1 cellular context compared by ENCODE assay signal in the genomic region with DNA sequence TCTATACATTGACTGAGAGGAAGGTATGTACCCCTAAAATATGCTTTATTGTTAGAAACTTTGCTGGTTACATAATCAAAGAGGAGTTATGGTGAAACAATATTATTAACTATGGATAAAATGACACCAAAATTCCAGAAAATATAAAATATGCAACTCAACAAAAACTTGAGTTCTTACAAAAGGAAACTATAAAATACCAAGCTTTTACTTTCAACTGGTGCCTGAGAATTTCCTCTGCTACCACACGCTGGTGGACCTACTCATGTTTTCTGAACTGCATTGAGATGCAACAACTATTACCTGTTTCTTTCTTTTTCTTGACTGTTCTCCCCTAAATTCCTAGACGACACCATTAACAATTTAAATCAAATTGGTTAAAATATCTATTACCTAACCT.
TF ChIP-seq lines count a peak whose summit lies in the region.

No MANE protein-coding gene starts in this region.

TF ChIP-seq in liver, 16 proteins besides CTCF, POLR2A, EP300 and RAD21 (continued from another document):
- TF ChIP-seq, protein P1, sequence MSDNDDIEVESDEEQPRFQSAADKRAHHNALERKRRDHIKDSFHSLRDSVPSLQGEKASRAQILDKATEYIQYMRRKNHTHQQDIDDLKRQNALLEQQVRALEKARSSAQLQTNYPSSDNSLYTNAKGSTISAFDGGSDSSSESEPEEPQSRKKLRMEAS (IDR thresholded peaks at IDR 0.05) = no peak
- TF ChIP-seq HNF4A (conservative IDR thresholded peaks at IDR 0.05) (no peak), RXRA (IDR thresholded peaks at IDR 0.05) (no peak), GABPA (IDR thresholded peaks at IDR 0.05 in 1 of 2, conservative IDR thresholded peaks at IDR 0.05 in 1 of 2) (no peak), EGR1 (IDR thresholded peaks at IDR 0.05; ENCODE audit: low read depth in 2 of 2) (no peak)
- TF ChIP-seq, protein P2, sequence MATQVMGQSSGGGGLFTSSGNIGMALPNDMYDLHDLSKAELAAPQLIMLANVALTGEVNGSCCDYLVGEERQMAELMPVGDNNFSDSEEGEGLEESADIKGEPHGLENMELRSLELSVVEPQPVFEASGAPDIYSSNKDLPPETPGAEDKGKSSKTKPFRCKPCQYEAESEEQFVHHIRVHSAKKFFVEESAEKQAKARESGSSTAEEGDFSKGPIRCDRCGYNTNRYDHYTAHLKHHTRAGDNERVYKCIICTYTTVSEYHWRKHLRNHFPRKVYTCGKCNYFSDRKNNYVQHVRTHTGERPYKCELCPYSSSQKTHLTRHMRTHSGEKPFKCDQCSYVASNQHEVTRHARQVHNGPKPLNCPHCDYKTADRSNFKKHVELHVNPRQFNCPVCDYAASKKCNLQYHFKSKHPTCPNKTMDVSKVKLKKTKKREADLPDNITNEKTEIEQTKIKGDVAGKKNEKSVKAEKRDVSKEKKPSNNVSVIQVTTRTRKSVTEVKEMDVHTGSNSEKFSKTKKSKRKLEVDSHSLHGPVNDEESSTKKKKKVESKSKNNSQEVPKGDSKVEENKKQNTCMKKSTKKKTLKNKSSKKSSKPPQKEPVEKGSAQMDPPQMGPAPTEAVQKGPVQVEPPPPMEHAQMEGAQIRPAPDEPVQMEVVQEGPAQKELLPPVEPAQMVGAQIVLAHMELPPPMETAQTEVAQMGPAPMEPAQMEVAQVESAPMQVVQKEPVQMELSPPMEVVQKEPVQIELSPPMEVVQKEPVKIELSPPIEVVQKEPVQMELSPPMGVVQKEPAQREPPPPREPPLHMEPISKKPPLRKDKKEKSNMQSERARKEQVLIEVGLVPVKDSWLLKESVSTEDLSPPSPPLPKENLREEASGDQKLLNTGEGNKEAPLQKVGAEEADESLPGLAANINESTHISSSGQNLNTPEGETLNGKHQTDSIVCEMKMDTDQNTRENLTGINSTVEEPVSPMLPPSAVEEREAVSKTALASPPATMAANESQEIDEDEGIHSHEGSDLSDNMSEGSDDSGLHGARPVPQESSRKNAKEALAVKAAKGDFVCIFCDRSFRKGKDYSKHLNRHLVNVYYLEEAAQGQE (IDR thresholded peaks at IDR 0.05) = no peak
TF ChIP-seq in liver: peak in this region for 0.
